Comparison of ENCODE assay signal across 2 cellular contexts in genomic region chr6:109736273-109737031, GRCh38.
TF ChIP-seq lines count a peak whose summit lies in the region.

No MANE protein-coding gene starts in this region.

TF ChIP-seq in GM23338, 12 proteins besides CTCF, POLR2A, EP300 and RAD21:
- no peak for TF ChIP-seq STAT1 (IDR thresholded peaks at IDR 0.05; ENCODE audit: unreplicated experiment)
- no peak for TF ChIP-seq ZNF114 (CRISPR knock-in tag; IDR thresholded peaks at IDR 0.05)
- TF ChIP-seq ETS1 (IDR thresholded peaks at IDR 0.05) = no peak
- TF ChIP-seq JUNB (IDR thresholded peaks at IDR 0.05; ENCODE audit: unreplicated experiment) = no peak
- TF ChIP-seq EZH2phosphoT487 (IDR thresholded peaks at IDR 0.05; ENCODE audit: unreplicated experiment) = no peak
- no peak for TF ChIP-seq POLR2AphosphoS5 (IDR thresholded peaks at IDR 0.05; ENCODE audit: low read depth)
- peak; percentile 11; the same call in 1 of the 2 replicates for TF ChIP-seq NANOG (IDR thresholded peaks at IDR 0.05; ENCODE audit: borderline replicate concordance)

TF ChIP-seq in IMR-90, 13 proteins besides CTCF, POLR2A, EP300 and RAD21:
- TF ChIP-seq FOS (IDR thresholded peaks at IDR 0.05; ENCODE audit: low read depth, low read length) (no peak), NFE2L2 (IDR thresholded peaks at IDR 0.05; ENCODE audit: low read depth, low read length) (no peak), CEBPB (IDR thresholded peaks at IDR 0.05; ENCODE audit: low read depth, low read length) (no peak), ELK1 (IDR thresholded peaks at IDR 0.05; ENCODE audit: borderline replicate concordance, low read depth, low read length) (no peak), MAFK (IDR thresholded peaks at IDR 0.05; ENCODE audit: low read depth, low read length) (no peak), MXI1 (IDR thresholded peaks at IDR 0.05; ENCODE audit: borderline replicate concordance, low read depth, low read length) (no peak), CHD1 (IDR thresholded peaks at IDR 0.05; ENCODE audit: low read depth, low read length) (no peak), SMC3 (IDR thresholded peaks at IDR 0.05; ENCODE audit: low read depth, low read length) (no peak), RCOR1 (IDR thresholded peaks at IDR 0.05; ENCODE audit: insufficient replicate concordance, low read length) (no peak), BHLHE40 (IDR thresholded peaks at IDR 0.05; ENCODE audit: low read depth, low read length) (no peak), RFX5 (IDR thresholded peaks at IDR 0.05; ENCODE audit: low read depth, low read length) (no peak), MAZ (IDR thresholded peaks at IDR 0.05; ENCODE audit: borderline replicate concordance, low read depth, low read length) (no peak), USF2 (IDR thresholded peaks at IDR 0.05; ENCODE audit: low read depth, low read length) (no peak)
